ENCODE assay signal across 34 cellular contexts in genomic region chr11:34874202-34874601, GRCh38.
"Had no signal": no experiment of that assay in that cellular context is flagged by ENCODE, and none has a peak within 500 bp of the region (broad histone marks: within the 10 kb centered on the region; RNA-seq: fewer than 3 reads in every experiment).

No MANE protein-coding gene starts in this region.

- DNase-seq: activated B cell treated with CpG ODN at 0.5 μM for 24 hours; activated CD4-positive, alpha-beta T cell treated with anti-CD3 and anti-CD28 coated beads for 48 hours; activated CD4-positive, alpha-beta T cell treated with anti-CD3 and anti-CD28 coated beads, Interleukin-2, amount 50 U/mL, for 1 hour; activated CD4-positive, alpha-beta T cell treated with anti-CD3 and anti-CD28 coated beads, Interleukin-2, amount 50 U/mL, for 48 hours; activated CD8-positive, alpha-beta memory T cell treated with anti-CD3 and anti-CD28 coated beads for 24 hours; activated CD8-positive, alpha-beta T cell treated with anti-CD3 and anti-CD28 coated beads for 36 hours; activated effector memory CD4-positive, alpha-beta T cell treated with Interleukin-2 at 50 U/mL for 16 hours; activated gamma-delta T cell treated with Interleukin-2 at 50 U/mL for 16 hours; activated naive CD4-positive, alpha-beta T cell treated with anti-CD3 and anti-CD28 coated beads, Interleukin-2, amount 50 U/mL, for 16 hours; activated naive CD4-positive, alpha-beta T cell treated with Interleukin-2 at 50 U/mL for 16 hours; activated naive CD8-positive, alpha-beta T cell treated with anti-CD3 and anti-CD28 coated beads for 36 hours; activated naive CD8-positive, alpha-beta T cell treated with anti-CD3 and anti-CD28 coated beads, Interleukin-2, amount 50 U/mL, for 24 hours; activated T-cell treated with anti-CD3 and anti-CD28 coated beads, Interleukin-2, amount 50 U/mL, for 4 hours; adrenal gland; amygdala; central memory CD4-positive, alpha-beta T cell; cerebellar nuclear complex; colonic mucosa; effector CD8-positive, alpha-beta T cell; esophagus squamous epithelium; foreskin melanocyte; SW 1271; T-cell; T1000; WERI-Rb-1 had no signal

- H3K27ac ChIP-seq: adrenal gland, ascending aorta, breast epithelium, cardiac muscle cell, colonic mucosa, epithelial cell of prostate, gastroesophageal sphincter, WERI-Rb-1 had no signal

- H3K36me3 ChIP-seq: adrenal gland, ascending aorta, breast epithelium, colonic mucosa, esophagus squamous epithelium, WERI-Rb-1 had no signal

- H3K4me1 ChIP-seq: adrenal gland, ascending aorta, breast epithelium, colonic mucosa, gastroesophageal sphincter had no signal

- H3K9me3 ChIP-seq: adrenal gland, ascending aorta, breast epithelium, colonic mucosa, esophagus squamous epithelium, gastroesophageal sphincter had no signal

- FAIRE-seq: endometrium, endothelial cell of umbilical vein had no signal

- ATAC-seq: activated CD4-positive, CD25-positive, alpha-beta regulatory T cell treated with anti-CD3 and anti-CD28 coated beads, Interleukin-2, amount 50 U/mL, for 24 hours; activated CD8-positive, alpha-beta T cell treated with anti-CD3 and anti-CD28 coated beads for 36 hours; activated naive CD8-positive, alpha-beta T cell treated with anti-CD3 and anti-CD28 coated beads, Interleukin-2, amount 50 U/mL, for 24 hours; activated T-cell treated with anti-CD3 and anti-CD28 coated beads, Interleukin-2, amount 50 U/mL, for 4 hours; activated T-helper 17 cell treated with anti-CD3 and anti-CD28 coated beads, Interleukin-2, amount 50 U/mL, for 72 hours; gastroesophageal sphincter; T-cell had no signal

- H3K27me3 ChIP-seq: adrenal gland, ascending aorta, breast epithelium, cardiac muscle cell, colonic mucosa, esophagus squamous epithelium, gastroesophageal sphincter had no signal

- H3K4me3 ChIP-seq: adrenal gland, ascending aorta, breast epithelium, cardiac muscle cell, colonic mucosa, esophagus squamous epithelium, gastroesophageal sphincter had no signal
